Comparison of ENCODE assay signal across 22 cellular contexts in the genomic region with DNA sequence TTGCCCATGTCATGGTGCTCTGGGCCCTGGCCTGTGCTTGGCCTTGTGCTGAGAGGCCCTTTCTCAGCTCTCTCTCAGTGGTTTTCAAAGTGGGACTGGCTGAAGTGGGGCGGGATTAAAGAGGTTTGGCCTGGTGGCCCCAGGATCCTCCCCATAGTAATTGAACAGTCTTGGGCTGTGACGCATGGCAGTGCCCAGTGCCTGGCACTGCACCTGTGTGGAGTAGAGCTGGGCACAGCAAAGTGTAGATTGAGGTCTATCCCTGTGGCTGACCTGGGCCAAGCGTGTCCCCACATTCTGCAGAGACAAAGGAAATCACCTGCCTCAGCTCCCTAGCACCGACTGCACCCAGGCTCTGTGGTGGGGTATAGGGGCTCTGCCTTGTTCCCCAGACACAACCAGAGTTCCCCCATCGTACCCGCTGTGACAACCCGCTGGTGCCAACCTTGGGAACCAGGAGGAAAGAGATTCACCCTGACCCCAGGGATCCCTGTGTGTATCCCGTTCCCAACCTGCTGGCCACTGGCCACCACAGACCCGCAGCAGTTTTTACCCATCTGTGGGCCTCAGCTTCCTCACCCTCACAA. TPM values are rescaled to one million over a fixed set of nuclear protein-coding genes. Genes with fewer than 3 reads are reported as not detected.
"Had no signal": no experiment of that assay in that cellular context is flagged by ENCODE, and none has a peak within 500 bp of the region (broad histone marks: within the 10 kb centered on the region; RNA-seq: fewer than 3 reads in every experiment).

No MANE protein-coding gene starts in this region.

- ATAC-seq: foreskin keratinocyte, heart right ventricle, left colon had no signal

- H3K9ac ChIP-seq: parathyroid adenoma had no signal

- H3K4me3 ChIP-seq: esophagus muscularis mucosa, heart right ventricle, right atrium auricular region, thyroid gland had no signal

- H3K27ac ChIP-seq: brain microvascular endothelial cell, esophagus muscularis mucosa, foreskin keratinocyte, heart right ventricle, parathyroid adenoma, right atrium auricular region, thyroid gland had no signal

- DNase-seq: activated CD4-positive, alpha-beta memory T cell treated with anti-CD3 and anti-CD28 coated beads for 36 hours; activated CD4-positive, alpha-beta T cell treated with anti-CD3 and anti-CD28 coated beads for 48 hours; activated CD4-positive, CD25-positive, alpha-beta regulatory T cell; activated CD8-positive, alpha-beta memory T cell treated with anti-CD3 and anti-CD28 coated beads, Interleukin-2, amount 50 U/mL, for 4 hours; activated effector memory CD4-positive, alpha-beta T cell treated with anti-CD3 and anti-CD28 coated beads, Interleukin-2, amount 50 U/mL, for 16 hours; activated naive CD4-positive, alpha-beta T cell treated with anti-CD3 and anti-CD28 coated beads for 36 hours; activated naive CD8-positive, alpha-beta T cell treated with anti-CD3 and anti-CD28 coated beads, Interleukin-2, amount 10 ng/mL, durations not matched to agents 7 days and 5 days; activated T-cell treated with anti-CD3 and anti-CD28 coated beads, Interleukin-2, amount 50 U/mL, for 1 hour; brain microvascular endothelial cell; foreskin keratinocyte; heart right ventricle; left colon; mammary epithelial cell; nucleus accumbens; substantia nigra had no signal

- H3K9me3 ChIP-seq: thyroid gland had no signal

- H3K4me1 ChIP-seq: foreskin keratinocyte, parathyroid adenoma had no signal

- H3K79me2 ChIP-seq: parathyroid adenoma had no signal

- H3K27me3 ChIP-seq: right atrium auricular region had no signal

- H2AFZ ChIP-seq: parathyroid adenoma had no signal

- H3K36me3 ChIP-seq: brain microvascular endothelial cell, right atrium auricular region, thyroid gland had no signal

RNA-seq across cellular contexts. Expression of a gene that starts 9.9 kb away (rescaled TPM):
- total RNA-seq: activated T-helper 1 cell treated with anti-CD3 and anti-CD28 coated beads, Interleukin-12 subunit alpha, Interleukin-12 subunit beta, Interleukin-2, Interleukin-4 antibody, amounts not matched to agents 30 ng/mL and 10 ng/mL and 1 ng/mL, durations not matched to agents 14 hours and 24 hours and 36 hours; mammary epithelial cell; T-helper 1 cell treated with Interleukin-12 subunit alpha and Interleukin-12 subunit beta and Interleukin-4 antibody, amounts not matched to agents 30 ng/mL and 1 ng/mL, for 36 hours had no signal
- polyA plus RNA-seq: mammary epithelial cell had no signal

RNA-seq across cellular contexts. Expression of a gene that starts 29.2 kb away (rescaled TPM):
- total RNA-seq: activated CD8-positive, alpha-beta memory T cell treated with anti-CD3 and anti-CD28 coated beads for 36 hours; activated T-helper 1 cell treated with anti-CD3 and anti-CD28 coated beads, Interleukin-12 subunit alpha, Interleukin-12 subunit beta, Interleukin-2, Interleukin-4 antibody, amounts not matched to agents 30 ng/mL and 10 ng/mL and 1 ng/mL, durations not matched to agents 14 hours and 24 hours and 36 hours had no signal
